8 cellular contexts compared by ENCODE assay signal in the genomic region with DNA sequence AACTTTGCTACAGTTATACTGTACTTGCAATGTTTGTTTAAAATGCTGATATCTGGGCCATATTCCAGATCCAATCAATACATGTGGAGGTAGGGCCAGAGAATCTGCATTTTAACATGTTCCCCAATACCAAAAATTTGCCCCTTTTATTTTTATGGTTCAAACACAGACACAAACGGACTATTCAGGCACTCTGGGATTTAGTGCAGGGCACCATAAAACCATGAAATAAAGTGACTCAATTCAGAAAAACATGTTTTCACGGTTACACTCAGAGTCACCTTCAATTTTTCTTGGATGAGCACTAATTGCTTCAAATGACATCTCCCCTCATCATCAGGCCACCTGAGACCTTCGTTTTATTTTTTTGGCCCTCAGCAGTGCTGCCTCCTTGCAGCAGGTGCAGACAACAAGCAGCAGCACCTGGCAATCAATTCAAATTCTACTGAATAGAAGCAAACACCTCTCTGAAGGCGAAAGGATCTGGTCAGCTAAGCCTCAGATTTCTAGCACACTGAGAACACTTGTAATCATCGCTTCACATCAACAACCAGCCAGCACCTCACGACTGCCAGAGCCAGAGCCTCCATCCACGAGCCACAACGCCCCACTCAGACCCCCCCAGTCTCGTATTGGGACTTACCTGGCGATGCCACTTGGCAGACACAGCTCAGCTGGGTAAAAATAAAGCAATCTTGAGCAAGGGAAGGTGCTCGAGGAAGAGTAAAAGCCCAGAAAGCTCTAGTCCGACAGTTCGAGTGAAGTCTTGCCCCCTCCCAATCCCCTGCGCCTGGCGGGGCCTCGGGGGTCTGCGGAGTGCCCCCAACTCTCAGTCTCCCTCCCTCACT. TPM values are rescaled to one million over a fixed set of nuclear protein-coding genes. Genes with fewer than 3 reads are reported as not detected.
DNase-seq lines count a peak whose midpoint lies in the region; ATAC-seq, FAIRE-seq and TF ChIP-seq lines count a peak whose summit lies in the region.

No MANE protein-coding gene starts in this region.

- peak overlapping the region in 3 of 4 donors; percentile 90 to 94 (median 91) for H3K27ac ChIP-seq in esophagus squamous epithelium

- peak; percentile 75 for FAIRE-seq in GM12892 (lab: Jason Lieb, UNC)

- no peaks in the 10 kb centered on the region for H3K9me3 Mint-ChIP-seq in osteocyte (ENCODE audit: unreplicated experiment)

- H3K36me3 Mint-ChIP-seq in osteocyte (ENCODE audit: unreplicated experiment), result no peaks in the 10 kb centered on the region

- H3K36me3 ChIP-seq in esophagus squamous epithelium, result no peaks in the 10 kb centered on the region

- in situ Hi-C loops in KBM-7 (cut with MboI; ENCODE audit: low pct_unique_long_range_greater_than_20kb, low sequenced_read_pairs), result no loop called here

- no peak for TF ChIP-seq CTCF in esophagus squamous epithelium (IDR thresholded peaks at IDR 0.05)
- TF ChIP-seq CTCF in osteocyte (IDR thresholded peaks at IDR 0.05), result no peak

- H3K9me3 ChIP-seq in esophagus squamous epithelium, result no peaks in the 10 kb centered on the region

- peaks cover 0 to 9% (median 0%) of the 10 kb centered on the region in 4 donors for H3K27me3 ChIP-seq in esophagus squamous epithelium

- H3K4me1 ChIP-seq in esophagus squamous epithelium, result peaks cover 0 to 17% (median 7%) of the 10 kb centered on the region in 3 donors

- H3K4me3 Mint-ChIP-seq in osteocyte (ENCODE audit: unreplicated experiment), result peak overlapping the region; percentile 84

- WGBS in esophagus squamous epithelium, 2 donors, result 5 to 9% methylated on average over 15 to 17 of the region's 17 CpGs

- DNase-seq in GM12892 (ENCODE audit: insufficient read length) (no peak), NCI-H2081 treated with DMSO at 0.1 percent for 48 hours (lab: John Stamatoyannopoulos, UW) (peak; percentile 36), activated T-cell treated with anti-CD3 and anti-CD28 coated beads for 1 hour (ENCODE audit: low read depth) (peak; percentile 7), esophagus squamous epithelium (lab: John Stamatoyannopoulos, UW) (no peak), osteocyte (ENCODE audit: extremely low spot score, unreplicated experiment) (no peak), KBM-7 (no peak)

- intact Hi-C loops in esophagus squamous epithelium (cut with DNase I), result no loop called here

- H3K27ac Mint-ChIP-seq in osteocyte (ENCODE audit: unreplicated experiment), result peak overlapping the region; percentile 39

- ATAC-seq in HG03342 (IDR thresholded peaks at IDR 0.05; ENCODE audit: unreplicated experiment) (no peak), HG02970 (IDR thresholded peaks at IDR 0.05; ENCODE audit: low FRiP score, unreplicated experiment) (no peak)

- TF ChIP-seq POLR2A in GM12892 (IDR thresholded peaks at IDR 0.05; ENCODE audit: low read depth, low read length) (0 out of 2 replicates have a peak, but pooled peaks have one; percentile 7), esophagus squamous epithelium (IDR thresholded peaks at IDR 0.05) (no peak)

- peak overlapping the region; percentile 71 to 99 (median 84) for H3K4me3 ChIP-seq in esophagus squamous epithelium

- peaks cover 10% of the 10 kb centered on the region for H3K4me1 Mint-ChIP-seq in osteocyte (ENCODE audit: unreplicated experiment)

- peaks cover 29% of the 10 kb centered on the region for H3K27me3 Mint-ChIP-seq in osteocyte (ENCODE audit: unreplicated experiment)

RNA-seq across cellular contexts. Expression of a gene that starts 1.1 kb away (rescaled TPM):
- polyA plus RNA-seq in GM12892 (2012; ENCODE audit: missing spikeins), result 18.3 TPM
- total RNA-seq in esophagus squamous epithelium (1 to 10 TPM; 1.2 to 6.3 (median 2.4) TPM), osteocyte (4.8 and 4.9 TPM in 2 replicates)

Comparison
In these comparisons a context has a peak if more than half of its experiments do, and no peak if none do; other contexts are left out.
1. DNase-seq: peak in NCI-H2081 treated with DMSO at 0.1 percent for 48 hours (single experiment) and activated T-cell treated with anti-CD3 and anti-CD28 coated beads for 1 hour (single experiment); none in GM12892 (single experiment), esophagus squamous epithelium (single experiment), osteocyte (single experiment) and KBM-7 (single experiment).